In the genomic region with DNA sequence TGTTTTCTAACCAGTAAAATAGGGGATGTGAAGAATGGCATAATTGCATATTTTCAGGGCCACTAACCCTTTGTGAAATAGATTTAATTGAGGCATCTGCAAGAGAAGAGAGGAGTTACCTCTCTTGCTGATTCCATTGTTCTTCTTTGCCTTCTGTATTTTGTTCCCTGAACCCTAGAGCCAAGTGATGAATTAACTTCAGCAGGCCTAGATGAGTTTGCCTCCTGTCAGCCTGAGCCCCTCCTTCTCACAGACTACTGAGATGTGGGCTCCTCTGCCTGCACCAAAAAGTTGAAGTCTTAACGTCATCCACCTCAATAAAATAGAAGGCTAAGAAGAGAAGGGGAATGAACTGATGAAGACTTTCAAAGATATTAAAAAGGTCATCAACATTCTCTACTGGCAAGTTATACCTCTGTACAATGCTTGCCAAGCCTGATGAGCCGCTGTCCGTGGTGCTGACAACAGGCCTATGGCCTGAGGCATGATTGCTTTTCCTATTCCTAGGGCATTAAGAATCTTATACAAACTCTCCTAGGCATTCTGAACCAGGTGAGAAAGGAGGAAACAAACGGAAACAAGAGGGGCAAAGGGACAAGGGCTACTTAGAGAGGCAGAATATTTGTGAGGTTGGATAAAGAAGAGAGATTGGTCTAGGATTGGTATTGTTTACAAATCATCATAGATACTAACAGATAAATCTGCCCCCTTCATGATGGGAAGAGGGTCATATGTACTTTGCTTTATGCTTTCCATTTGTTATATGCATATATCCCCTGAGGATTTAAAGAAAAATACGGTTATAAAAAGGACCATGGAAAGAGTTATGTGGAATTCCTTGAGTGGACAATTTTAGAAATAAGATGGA, we compare ENCODE assay signal across 1 cellular context.
TF ChIP-seq lines count a peak whose summit lies in the region.

No MANE protein-coding gene starts in this region.

TF ChIP-seq in IMR-90, 13 proteins besides CTCF, POLR2A, EP300 and RAD21 (continued from another document):
- TF ChIP-seq, protein P1, sequence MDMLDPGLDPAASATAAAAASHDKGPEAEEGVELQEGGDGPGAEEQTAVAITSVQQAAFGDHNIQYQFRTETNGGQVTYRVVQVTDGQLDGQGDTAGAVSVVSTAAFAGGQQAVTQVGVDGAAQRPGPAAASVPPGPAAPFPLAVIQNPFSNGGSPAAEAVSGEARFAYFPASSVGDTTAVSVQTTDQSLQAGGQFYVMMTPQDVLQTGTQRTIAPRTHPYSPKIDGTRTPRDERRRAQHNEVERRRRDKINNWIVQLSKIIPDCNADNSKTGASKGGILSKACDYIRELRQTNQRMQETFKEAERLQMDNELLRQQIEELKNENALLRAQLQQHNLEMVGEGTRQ (IDR thresholded peaks at IDR 0.05; ENCODE audit: low read depth, low read length): no peak
- TF ChIP-seq FOS (IDR thresholded peaks at IDR 0.05; ENCODE audit: low read depth, low read length): no peak
- TF ChIP-seq SMC3 (IDR thresholded peaks at IDR 0.05; ENCODE audit: low read depth, low read length): no peak
- TF ChIP-seq NFE2L2 (IDR thresholded peaks at IDR 0.05; ENCODE audit: low read depth, low read length): no peak
- TF ChIP-seq MXI1 (IDR thresholded peaks at IDR 0.05; ENCODE audit: borderline replicate concordance, low read depth, low read length): no peak
- no peak for TF ChIP-seq MAZ (IDR thresholded peaks at IDR 0.05; ENCODE audit: borderline replicate concordance, low read depth, low read length)
- TF ChIP-seq ELK1 (IDR thresholded peaks at IDR 0.05; ENCODE audit: borderline replicate concordance, low read depth, low read length): no peak
- TF ChIP-seq RCOR1 (IDR thresholded peaks at IDR 0.05; ENCODE audit: insufficient replicate concordance, low read length): no peak
- no peak for TF ChIP-seq CHD1 (IDR thresholded peaks at IDR 0.05; ENCODE audit: low read depth, low read length)
TF ChIP-seq in IMR-90: peak in this region for 0.
